Comparison of ENCODE assay signal across 8 cellular contexts in the genomic region with DNA sequence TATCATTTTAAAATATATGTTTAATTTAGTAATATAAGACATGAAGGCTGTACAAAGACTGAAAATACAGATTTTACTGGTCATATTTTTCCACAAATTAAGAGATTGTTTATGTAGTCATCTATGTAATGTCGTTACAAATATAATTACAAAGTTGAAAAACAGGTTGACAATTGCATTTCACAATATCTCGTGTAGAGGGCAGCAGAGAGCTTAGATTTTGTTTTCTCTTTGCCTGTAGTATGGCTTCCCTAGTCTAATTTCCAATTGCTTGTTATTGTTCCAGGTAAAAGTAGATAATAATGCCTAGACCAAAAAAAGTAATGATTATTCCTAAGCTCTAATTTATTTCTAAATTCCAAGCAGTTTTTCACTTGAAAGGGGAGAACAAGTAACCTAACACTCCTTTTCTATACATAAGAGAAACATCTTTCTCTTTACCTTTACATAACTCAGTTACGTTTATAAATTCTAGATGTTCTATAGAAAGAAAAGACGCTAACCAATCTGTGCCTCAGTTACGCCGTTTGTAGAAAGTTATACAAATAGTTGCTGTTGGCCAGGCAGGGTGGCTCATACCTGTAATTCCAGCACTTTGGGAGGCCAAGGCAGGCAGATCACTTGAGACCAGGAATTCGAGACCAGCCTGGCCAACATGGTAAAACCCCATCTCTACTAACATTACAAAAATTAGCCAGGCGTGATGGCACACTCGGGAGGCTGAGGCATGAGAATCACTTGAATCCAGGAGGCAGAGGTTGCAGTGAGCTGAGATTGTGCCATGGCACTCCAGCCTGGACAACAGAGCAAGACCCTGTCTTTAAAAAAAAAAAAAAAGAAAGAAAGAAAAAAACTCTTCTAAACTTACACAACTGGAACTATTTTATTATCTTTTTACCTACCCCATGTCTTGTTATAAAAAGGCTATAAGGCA. TPM values are rescaled to one million over a fixed set of nuclear protein-coding genes. Genes with fewer than 3 reads are reported as not detected.
DNase-seq lines count a peak whose midpoint lies in the region; ATAC-seq, FAIRE-seq and TF ChIP-seq lines count a peak whose summit lies in the region.

No MANE protein-coding gene starts in this region.

- no peak overlapping the region for H3K4me2 ChIP-seq in SK-N-SH
- no peak overlapping the region for H3K4me2 ChIP-seq in endothelial cell of umbilical vein (ENCODE audit: insufficient read depth, low read length)

- peak; percentile 68 for FAIRE-seq in endothelial cell of umbilical vein (lab: Jason Lieb, UNC)

- in situ Hi-C loops in KBM-7 (cut with MboI; ENCODE audit: low pct_unique_long_range_greater_than_20kb, low sequenced_read_pairs), result no loop called here

- no peaks in the 10 kb centered on the region for H3K9me1 ChIP-seq in endothelial cell of umbilical vein (replicated peaks; ENCODE audit: control insufficient read depth, extremely low read depth, insufficient read depth, low read length)

- H3K4me1 ChIP-seq in SK-N-SH (ENCODE audit: control insufficient read depth in 1 of 2, insufficient read depth in 2 of 2, low read depth in 1 of 2, low read length in 1 of 2) (peaks cover 0 to 9% of the 10 kb centered on the region in 2 experiments; a peak in 2 of 4 replicates), endothelial cell of umbilical vein (ENCODE audit: control insufficient read depth, extremely low read depth, insufficient read depth, low read length) (peaks cover 4% of the 10 kb centered on the region)

- peak; percentile 7 to 12 for DNase-seq in NOMO-1 (lab: John Stamatoyannopoulos, UW; ENCODE audit: unreplicated experiment in 2 of 2)
- no peak for DNase-seq in NOMO-1 treated with dmso at 0.1 percent for 144 hours (lab: John Stamatoyannopoulos, UW; ENCODE audit: unreplicated experiment)
- peak; percentile 80 for DNase-seq in KBM-7
- DNase-seq in SK-N-SH, result peak; percentile 56
- DNase-seq in endothelial cell of umbilical vein (ENCODE audit: low read depth, low spot score), result peak; percentile 78
- peak; percentile 21 for DNase-seq in nephron progenitor cell
- no peak for DNase-seq in C1 segment of cervical spinal cord (lab: John Stamatoyannopoulos, UW)

- 63% methylated on average over 9 of the region's 9 CpGs for WGBS in SK-N-SH (ENCODE audit: low lambda C conversion rate)

- no peaks in the 10 kb centered on the region for H4K20me1 ChIP-seq in SK-N-SH (ENCODE audit: insufficient read depth)
- H4K20me1 ChIP-seq in endothelial cell of umbilical vein (replicated peaks; ENCODE audit: control insufficient read depth, extremely low read depth, insufficient read depth, low read length), result no peaks in the 10 kb centered on the region

- no peak overlapping the region for H3K9ac ChIP-seq in SK-N-SH
- no peak overlapping the region for H3K9ac ChIP-seq in endothelial cell of umbilical vein (replicated peaks; ENCODE audit: extremely low read depth, insufficient read depth, low read length)

- no peaks in the 10 kb centered on the region for H3K27me3 Mint-ChIP-seq in nephron progenitor cell (ENCODE audit: low read depth, poor library complexity)

- TF ChIP-seq RAD21 in SK-N-SH (IDR thresholded peaks at IDR 0.05; ENCODE audit: low read length), result peak; percentile 91

- H2AFZ ChIP-seq in SK-N-SH (ENCODE audit: low read depth) (no peak overlapping the region), endothelial cell of umbilical vein (ENCODE audit: low read depth, low read length) (no peak overlapping the region)

- intact Hi-C loops in endothelial cell of umbilical vein (cut with micrococcal nuclease), result loop anchor here (1.0 to 10.0 kb wide), 2 partner anchors 152 to 181 kb away; no protein-coding TSS in a partner anchor

- H3K36me3 ChIP-seq in SK-N-SH (replicated peaks in 1 of 2; ENCODE audit: control insufficient read depth in 1 of 2, insufficient read depth in 2 of 2, low read length in 1 of 2), result peaks cover 0 to 2% of the 10 kb centered on the region in 2 experiments
- H3K36me3 ChIP-seq in endothelial cell of umbilical vein (ENCODE audit: control insufficient read depth in 2 of 2, extremely low read depth in 1 of 2, insufficient read depth in 2 of 2, low read length in 2 of 2), result peaks cover 0 to 5% of the 10 kb centered on the region in 2 experiments

- TF ChIP-seq EP300 in SK-N-SH (IDR thresholded peaks at IDR 0.05; ENCODE audit: borderline replicate concordance in 1 of 2, low read depth in 1 of 2, low read length in 1 of 2), result no peak

- H3K4me3 Mint-ChIP-seq in nephron progenitor cell, result no peak overlapping the region

- no peaks in the 10 kb centered on the region for H3K9me3 ChIP-seq in SK-N-SH
- H3K9me3 ChIP-seq in endothelial cell of umbilical vein (replicated peaks; ENCODE audit: control insufficient read depth, insufficient read depth, low read length), result no peaks in the 10 kb centered on the region

- H3K4me3 ChIP-seq in SK-N-SH (ENCODE audit: low read depth in 2 of 2, low read length in 1 of 2) (no peak overlapping the region), endothelial cell of umbilical vein (replicated peaks in 1 of 3; ENCODE audit: insufficient read depth in 1 of 3, low read depth in 1 of 3, low read length in 3 of 3) (no peak overlapping the region)

- H3K27me3 ChIP-seq in SK-N-SH (ENCODE audit: insufficient read depth) (no peaks in the 10 kb centered on the region), endothelial cell of umbilical vein (ENCODE audit: control insufficient read depth in 2 of 2, insufficient read depth in 2 of 2, low read length in 2 of 2) (no peaks in the 10 kb centered on the region)

- H3K27ac Mint-ChIP-seq in nephron progenitor cell, result no peak overlapping the region

- no TSS peak for BruUV-seq in endothelial cell of umbilical vein (replicated peaks; lab: Mats Ljungman, UMichigan)

- dilution Hi-C loops in endothelial cell of umbilical vein (cut with MboI; ENCODE audit: extremely low pct_ligation_motif_present, low sequenced_read_pairs), result no loop called here

- H3K9me2 ChIP-seq in SK-N-SH, result no peaks in the 10 kb centered on the region

- CTCF ChIA-PET in SK-N-SH (lab: Yijun Ruan, JAX) (interaction anchor here (0.6 to 17.2 kb wide), 38 partner anchors 9 to 597 kb away, joined by 3 to 449 read pairs (median 4); a partner anchor contains a TSS), endothelial cell of umbilical vein (lab: Charles Lee) (interaction anchor here (0.6 to 10.4 kb wide), 34 partner anchors 9 to 627 kb away, joined by 3 to 309 read pairs (median 3); a partner anchor contains a TSS)

- H3K4me1 Mint-ChIP-seq in nephron progenitor cell, result peaks cover 16% of the 10 kb centered on the region

- TF ChIP-seq CTCF in SK-N-SH (IDR thresholded peaks at IDR 0.05), result peak; percentile 86
- TF ChIP-seq CTCF in endothelial cell of umbilical vein (IDR thresholded peaks at IDR 0.05; ENCODE audit: extremely low read depth in 1 of 2, insufficient read depth in 1 of 2, low read depth in 1 of 2, low read length in 2 of 2), result peak; percentile 41
- peak; percentile 80 for TF ChIP-seq CTCF in nephron progenitor cell (IDR thresholded peaks at IDR 0.05)

- no peak for ATAC-seq in GM21576 (IDR thresholded peaks at IDR 0.05; ENCODE audit: unreplicated experiment)

- TF ChIP-seq POLR2A in endothelial cell of umbilical vein (IDR thresholded peaks at IDR 0.05; ENCODE audit: low read depth, low read length), result no peak

- H3K36me3 Mint-ChIP-seq in nephron progenitor cell (ENCODE audit: low read depth), result peaks cover 5% of the 10 kb centered on the region

- H3K79me2 ChIP-seq in SK-N-SH (ENCODE audit: insufficient read depth) (0 out of 2 replicates have a peak, but pooled peaks cover 5% of the 10 kb centered on the region), endothelial cell of umbilical vein (ENCODE audit: control insufficient read depth, insufficient read depth, low read length) (peaks cover 20% of the 10 kb centered on the region)

- H3F3A ChIP-seq in SK-N-SH (replicated peaks; ENCODE audit: insufficient read depth), result no peaks in the 10 kb centered on the region

- no peaks in the 10 kb centered on the region for H3K9me3 Mint-ChIP-seq in nephron progenitor cell

- POLR2A ChIA-PET in SK-N-SH (lab: Yijun Ruan, JAX), result interaction anchor here (1.4 kb wide), 1 partner anchor 180 kb away, joined by 5 read pairs; no protein-coding TSS in a partner anchor
- POLR2A ChIA-PET in endothelial cell of umbilical vein (lab: Charles Lee), result interaction anchor here (0.7 to 1.1 kb wide), 2 partner anchors 180 to 447 kb away, joined by 3 to 5 read pairs; a partner anchor contains a TSS

- no peak overlapping the region for H3K27ac ChIP-seq in SK-N-SH (ENCODE audit: low read depth in 2 of 2, low read length in 1 of 2)
- H3K27ac ChIP-seq in endothelial cell of umbilical vein (ENCODE audit: insufficient read depth, low read depth, low read length), result no peak overlapping the region

RNA-seq across cellular contexts. Expression of a gene that starts 30.0 kb away (rescaled TPM):
- polyA plus RNA-seq in SK-N-SH (2012; rRNA removed) (4.7 and 5.0 TPM in 2 replicates), endothelial cell of umbilical vein (12.3 and 14.4 TPM in 2 replicates)
- 5.1 and 5.5 TPM in 2 replicates for polyA plus RNA-seq in SK-N-SH (2012; cell fraction: cytosol; rRNA removed)
- 2.5 and 2.7 TPM in 2 replicates for polyA plus RNA-seq in SK-N-SH (2012; cell fraction: nucleus; rRNA removed)
- 40.2 and 46.3 TPM in 2 replicates for total RNA-seq in endothelial cell of umbilical vein
- polyA plus RNA-seq in endothelial cell of umbilical vein (2011; cell fraction: cytosol; rRNA removed), result 22.5 and 27.9 TPM in 2 replicates
- polyA plus RNA-seq in endothelial cell of umbilical vein (2011; cell fraction: nucleus; rRNA removed), result 20.1 and 20.3 TPM in 2 replicates
- 37.5 and 40.5 TPM in 2 replicates for polyA plus RNA-seq in endothelial cell of umbilical vein (2012)
- 41.6 and 46.4 TPM in 2 replicates for polyA minus RNA-seq in endothelial cell of umbilical vein
- polyA minus RNA-seq in endothelial cell of umbilical vein (2011; cell fraction: cytosol; rRNA and poly(A)+ RNA removed), result 38.1 TPM
- polyA minus RNA-seq in endothelial cell of umbilical vein (2011; cell fraction: nucleus; rRNA and poly(A)+ RNA removed), result 40.1 and 44.4 TPM in 2 replicates

RNA-seq across cellular contexts. Expression of a gene that starts 37.7 kb away (rescaled TPM):
- polyA plus RNA-seq in SK-N-SH (2012; rRNA removed), result not detected in 2 replicates
- not detected in 2 replicates for polyA plus RNA-seq in SK-N-SH (2012; cell fraction: cytosol; rRNA removed)
- polyA plus RNA-seq in SK-N-SH (2012; cell fraction: nucleus; rRNA removed), result not detected in 2 replicates
- not detected in 2 replicates for total RNA-seq in endothelial cell of umbilical vein
- polyA plus RNA-seq in endothelial cell of umbilical vein, result not detected in 2 replicates
- polyA plus RNA-seq in endothelial cell of umbilical vein (2011; cell fraction: cytosol; rRNA removed), result not detected in 2 replicates
- polyA plus RNA-seq in endothelial cell of umbilical vein (2011; cell fraction: nucleus; rRNA removed), result 0.08 TPM in 1 of 2 replicates, not detected in the other
- polyA plus RNA-seq in endothelial cell of umbilical vein (2012), result not detected in 2 replicates
- 0.32 TPM in 1 of 2 replicates, not detected in the other for polyA minus RNA-seq in endothelial cell of umbilical vein
- polyA minus RNA-seq in endothelial cell of umbilical vein (2011; cell fraction: cytosol; rRNA and poly(A)+ RNA removed), result not detected
- polyA minus RNA-seq in endothelial cell of umbilical vein (2011; cell fraction: nucleus; rRNA and poly(A)+ RNA removed), result not detected in 2 replicates

RNA-seq across cellular contexts. Expression of a gene that starts 57.0 kb away (rescaled TPM):
- not detected in 2 replicates for polyA plus RNA-seq in SK-N-SH (2012; rRNA removed)
- not detected in 2 replicates for polyA plus RNA-seq in SK-N-SH (2012; cell fraction: cytosol; rRNA removed)
- polyA plus RNA-seq in SK-N-SH (2012; cell fraction: nucleus; rRNA removed), result not detected in 2 replicates
- not detected in 2 replicates for total RNA-seq in endothelial cell of umbilical vein
- polyA plus RNA-seq in endothelial cell of umbilical vein, result not detected in 2 replicates
- polyA plus RNA-seq in endothelial cell of umbilical vein (2011; cell fraction: cytosol; rRNA removed), result not detected in 2 replicates
- polyA plus RNA-seq in endothelial cell of umbilical vein (2011; cell fraction: nucleus; rRNA removed), result not detected in 2 replicates
- polyA plus RNA-seq in endothelial cell of umbilical vein (2012), result not detected in 2 replicates
- polyA minus RNA-seq in endothelial cell of umbilical vein, result not detected in 2 replicates
- not detected for polyA minus RNA-seq in endothelial cell of umbilical vein (2011; cell fraction: cytosol; rRNA and poly(A)+ RNA removed)
- not detected in 2 replicates for polyA minus RNA-seq in endothelial cell of umbilical vein (2011; cell fraction: nucleus; rRNA and poly(A)+ RNA removed)

Comparison
In these comparisons a context has a peak if more than half of its experiments do, and no peak if none do; other contexts are left out.
1. DNase-seq: peak in NOMO-1 (2 of 2), KBM-7 (single experiment), SK-N-SH (single experiment), endothelial cell of umbilical vein (single experiment) and nephron progenitor cell (single experiment); none in NOMO-1 treated with dmso at 0.1 percent for 144 hours (single experiment) and C1 segment of cervical spinal cord (0 of 14).
2. Peak in every context shown above with its lines, with median percentiles within 50 percentile points of each other: CTCF ChIP-seq.